17 cellular contexts compared by ENCODE assay signal in genomic region chr13:30851697-30852096, GRCh38. TPM values are rescaled to one million over a fixed set of nuclear protein-coding genes. Genes with fewer than 3 reads are reported as not detected.
A peak's percentile ranks its signal among the peaks of the same experiment; 100 is the strongest.
DNase-seq lines count a peak whose midpoint lies in the region; ATAC-seq and TF ChIP-seq lines count a peak whose summit lies in the region.
"Had no signal": no experiment of that assay in that cellular context is flagged by ENCODE, and none has a peak within 500 bp of the region (broad histone marks: within the 10 kb centered on the region; RNA-seq: fewer than 3 reads in every experiment).

No MANE protein-coding gene starts in this region.

- ATAC-seq in GM19351 (IDR thresholded peaks at IDR 0.05; ENCODE audit: unreplicated experiment) (peak; percentile 90), HG02852 (IDR thresholded peaks at IDR 0.05; ENCODE audit: unreplicated experiment) (peak; percentile 94)
- ATAC-seq: activated T-cell treated with anti-CD3 and anti-CD28 coated beads, Interleukin-2, amount 50 U/mL, for 4 hours; gastrocnemius medialis had no signal

- no peak for TF ChIP-seq CTCF in GM10248 (IDR thresholded peaks at IDR 0.05; ENCODE audit: control extremely low read depth, extremely low read depth, low read depth, missing control alignments)
- no peak for TF ChIP-seq CTCF in MM.1S (IDR thresholded peaks at IDR 0.05; ENCODE audit: low read length)
- no peak for TF ChIP-seq CTCF in endothelial cell (IDR thresholded peaks at IDR 0.05; ENCODE audit: unreplicated experiment)
- TF ChIP-seq CTCF in lower leg skin (IDR thresholded peaks at IDR 0.05): no peak

- no peaks in the 10 kb centered on the region for H3K4me1 Mint-ChIP-seq in endothelial cell (ENCODE audit: unreplicated experiment)

- no peak overlapping the region for H3K9ac ChIP-seq in MM.1S (ENCODE audit: low read length)

- H2AFZ ChIP-seq in MM.1S (ENCODE audit: low read length): no peak overlapping the region

- no peaks in the 10 kb centered on the region for H3K9me3 ChIP-seq in MM.1S (replicated peaks; ENCODE audit: insufficient read depth, low read length)
- H3K9me3 ChIP-seq: gastrocnemius medialis, SJSA1, testis had no signal

- H3K36me3 Mint-ChIP-seq in endothelial cell (ENCODE audit: low read depth, unreplicated experiment): no peaks in the 10 kb centered on the region

- no peak overlapping the region for H3K27ac ChIP-seq in MM.1S (ENCODE audit: low read length)
- H3K27ac ChIP-seq: gastrocnemius medialis, SJSA1, testis had no signal

- 73 to 92% methylated on average over 5 of the region's 5 CpGs for WGBS in lower leg skin, 2 donors

- H3K79me2 ChIP-seq in MM.1S (ENCODE audit: low read length): no peaks in the 10 kb centered on the region

- H4K20me1 ChIP-seq in MM.1S (ENCODE audit: insufficient read depth, low read length): no peaks in the 10 kb centered on the region

- no peaks in the 10 kb centered on the region for H3K9me2 ChIP-seq in MM.1S (replicated peaks; ENCODE audit: insufficient read depth, low read length)

- POLR2A ChIA-PET in GM10248 (lab: Yijun Ruan, JAX): no interaction called here

- intact Hi-C loops in lower leg skin (cut with DNase I; ENCODE audit: low total_unique reads): no loop called here

- H3K4me2 ChIP-seq in MM.1S (ENCODE audit: low read depth, low read length): peak overlapping the region; percentile 32; the same call in 1 of the 2 replicates

- H3K27ac Mint-ChIP-seq in endothelial cell (ENCODE audit: unreplicated experiment): no peak overlapping the region
- H3K27ac Mint-ChIP-seq: HFFc6, nephron progenitor cell had no signal

- no peaks in the 10 kb centered on the region for H3K27me3 ChIP-seq in MM.1S (replicated peaks; ENCODE audit: insufficient read depth, low read length)
- H3K27me3 ChIP-seq: gastrocnemius medialis, SJSA1, testis had no signal

- H3K4me1 ChIP-seq in MM.1S (ENCODE audit: low read length): 0 out of 2 replicates have a peak, but pooled peaks cover 5% of the 10 kb centered on the region
- H3K4me1 ChIP-seq: gastrocnemius medialis, testis had no signal

- H3F3A ChIP-seq in MM.1S (ENCODE audit: insufficient read depth, low read length): no peaks in the 10 kb centered on the region

- H3K27me3 Mint-ChIP-seq in endothelial cell (ENCODE audit: unreplicated experiment): no peaks in the 10 kb centered on the region

- H3K4me3 Mint-ChIP-seq in endothelial cell (ENCODE audit: unreplicated experiment): no peak overlapping the region
- H3K4me3 Mint-ChIP-seq: activated T-cell treated with anti-CD3 and anti-CD28 coated beads, Interleukin-2, amount 50 U/mL, for 4 hours; HFFc6; nephron progenitor cell had no signal

- H3K9me3 Mint-ChIP-seq in endothelial cell (ENCODE audit: unreplicated experiment): no peaks in the 10 kb centered on the region
- H3K9me3 Mint-ChIP-seq: HFFc6 had no signal

- H3K4me3 ChIP-seq in MM.1S (ENCODE audit: low read length): no peak overlapping the region
- no peak overlapping the region for H3K4me3 ChIP-seq in lower leg skin (ENCODE audit: low read depth, poor library complexity, severe bottlenecking)
- H3K4me3 ChIP-seq: gastrocnemius medialis, SJSA1, testis had no signal

- DNase-seq in GM10248 (ENCODE audit: extremely low spot score): peak; percentile 57
- DNase-seq in MM.1S: peak; percentile 42
- no peak for DNase-seq in HT-29 (ENCODE audit: low spot score)
- DNase-seq in NCI-H446 (lab: John Stamatoyannopoulos, UW): no peak
- no peak for DNase-seq in endothelial cell (ENCODE audit: low spot score)
- DNase-seq in lower leg skin (ENCODE audit: low spot score in 2 of 2): no peak
- DNase-seq: activated T-cell treated with anti-CD3 and anti-CD28 coated beads, Interleukin-2, amount 50 U/mL, for 4 hours; amygdala; DMS 273 treated with DMSO at 0.1 percent for 48 hours; gastrocnemius medialis; HFFc6; nephron progenitor cell; testis had no signal

- CTCF ChIA-PET in GM10248 (lab: Yijun Ruan, JAX): interaction anchor here (1.0 to 1.4 kb wide), 2 partner anchors 14 to 21 kb away, joined by 3 to 6 read pairs; no protein-coding TSS in a partner anchor

- TF ChIP-seq POLR2A in lower leg skin (IDR thresholded peaks at IDR 0.05): no peak

- no peaks in the 10 kb centered on the region for H3K36me3 ChIP-seq in MM.1S (replicated peaks; ENCODE audit: insufficient read depth, low read length)
- H3K36me3 ChIP-seq: gastrocnemius medialis, SJSA1 had no signal

RNA-seq across cellular contexts. Expression of gene MEDAG, which starts 54.4 kb away (rescaled TPM):
- not detected in 2 replicates for total RNA-seq in HT-29 (2014; rRNA removed; shearing (Covaris generic))
- total RNA-seq in endothelial cell (ENCODE audit: unreplicated experiment): 0.77 TPM
- total RNA-seq in lower leg skin: 10 to 100 TPM; 10.3 to 35.9 (median 14.2) TPM
- total RNA-seq: A673; activated T-cell treated with anti-CD3 and anti-CD28 coated beads, Interleukin-2, amount 50 U/mL, for 4 hours; SJSA1 had no signal

Comparison
In these comparisons a context has a peak if more than half of its experiments do, and no peak if none do; other contexts are left out.
1. DNase-seq: peak in GM10248 (single experiment) and MM.1S (single experiment); none in HT-29 (single experiment), NCI-H446 (0 of 2), endothelial cell (single experiment) and lower leg skin (0 of 2).